In genomic region chr6:169837529-169838250, GRCh38 we compare ENCODE assay signal across 16 cellular contexts.
"Had no signal": no experiment of that assay in that cellular context is flagged by ENCODE, and none has a peak within 500 bp of the region (broad histone marks: within the 10 kb centered on the region; RNA-seq: fewer than 3 reads in every experiment).

No MANE protein-coding gene starts in this region.

- H3K36me3 ChIP-seq: thyroid gland had no signal

- H3K9me3 ChIP-seq: body of pancreas, mucosa of descending colon, psoas muscle, thyroid gland had no signal

- H3K4me1 ChIP-seq: psoas muscle, thyroid gland had no signal

- ATAC-seq: body of pancreas, mucosa of descending colon, natural killer cell, psoas muscle had no signal

- H3K27ac Mint-ChIP-seq: immature natural killer cell, natural killer cell had no signal

- DNase-seq: activated CD4-positive, alpha-beta T cell treated with anti-CD3 and anti-CD28 coated beads, Interleukin-2, amount 50 U/mL, for 48 hours; activated CD4-positive, CD25-positive, alpha-beta regulatory T cell treated with anti-CD3 and anti-CD28 coated beads, Interleukin-2, amount 50 U/mL, for 72 hours; activated T-cell treated with anti-CD3 and anti-CD28 coated beads, Interleukin-2, amount 50 U/mL, for 1 hour; amniotic stem cell; body of pancreas; dermis blood vessel endothelial cell; immature natural killer cell; mammary epithelial cell; mucosa of descending colon; natural killer cell; occipital lobe; psoas muscle; stimulated activated CD4-positive, alpha-beta T cell treated with anti-CD3 and anti-CD28 coated beads, Interleukin-2, amount 100 ng/mL, for 48 hours; thyroid gland had no signal

- H3K27ac ChIP-seq: body of pancreas, psoas muscle, thyroid gland had no signal

- H3K9me3 Mint-ChIP-seq: activated naive CD4-positive, alpha-beta T cell treated with anti-CD3 and anti-CD28 coated beads, Interleukin-2, amount 50 U/mL, for 24 hours; central memory CD8-positive, alpha-beta T cell; immature natural killer cell; natural killer cell had no signal

- H3K4me3 ChIP-seq: body of pancreas, mucosa of descending colon, psoas muscle, thyroid gland had no signal

- H3K36me3 Mint-ChIP-seq: activated naive CD4-positive, alpha-beta T cell treated with anti-CD3 and anti-CD28 coated beads, Interleukin-2, amount 50 U/mL, for 24 hours; immature natural killer cell; natural killer cell had no signal

- H3K4me1 Mint-ChIP-seq: activated naive CD4-positive, alpha-beta T cell treated with anti-CD3 and anti-CD28 coated beads, Interleukin-2, amount 50 U/mL, for 24 hours; central memory CD8-positive, alpha-beta T cell had no signal

- H3K4me3 Mint-ChIP-seq: activated naive CD4-positive, alpha-beta T cell treated with anti-CD3 and anti-CD28 coated beads, Interleukin-2, amount 50 U/mL, for 24 hours; central memory CD8-positive, alpha-beta T cell; immature natural killer cell; natural killer cell had no signal

- H3K27me3 ChIP-seq: body of pancreas, thyroid gland had no signal
